ENCODE assay signal across 28 cellular contexts in genomic region chr19:17069249-17069648, GRCh38. TPM values are rescaled to one million over a fixed set of nuclear protein-coding genes. Genes with fewer than 3 reads are reported as not detected.
DNase-seq lines count a peak whose midpoint lies in the region; ATAC-seq, FAIRE-seq and TF ChIP-seq lines count a peak whose summit lies in the region.
"Had no signal": no experiment of that assay in that cellular context is flagged by ENCODE, and none has a peak within 500 bp of the region (broad histone marks: within the 10 kb centered on the region; RNA-seq: fewer than 3 reads in every experiment).

No MANE protein-coding gene starts in this region.

- H3K9me3 Mint-ChIP-seq in activated naive CD8-positive, alpha-beta T cell treated with anti-CD3 and anti-CD28 coated beads, Interleukin-2, amount 10 ng/mL, durations not matched to agents 7 days and 5 days = no peaks in the 10 kb centered on the region
- H3K9me3 Mint-ChIP-seq in activated naive CD8-positive, alpha-beta T cell treated with anti-CD3 and anti-CD28 coated beads, Interleukin-2, amount 50 U/mL, for 24 hours = no peaks in the 10 kb centered on the region
- H3K9me3 Mint-ChIP-seq: central memory CD8-positive, alpha-beta T cell; natural killer cell treated with Interleukin-12 subunit alpha and Interleukin-12 subunit beta and Interleukin-15 and Interleukin-18, amount 100 ng/mL, for 72 hours had no signal

- DNase-seq in activated naive CD8-positive, alpha-beta T cell treated with anti-CD3 and anti-CD28 coated beads, Interleukin-2, amount 10 ng/mL, durations not matched to agents 7 days and 5 days = no peak
- no peak for DNase-seq in activated naive CD8-positive, alpha-beta T cell treated with anti-CD3 and anti-CD28 coated beads, Interleukin-2, amount 50 U/mL, for 24 hours
- DNase-seq in NB4 (ENCODE audit: low read depth) = peak; percentile 26
- no peak for DNase-seq in H1 (ENCODE audit: low read depth in 1 of 2, low spot score in 2 of 2)
- DNase-seq in NCI-H226 = no peak
- DNase-seq in esophagus squamous epithelium (lab: John Stamatoyannopoulos, UW) = no peak
- no peak for DNase-seq in NCI-H345 (lab: John Stamatoyannopoulos, UW)
- DNase-seq: activated CD4-positive, alpha-beta T cell treated with anti-CD3 and anti-CD28 coated beads, Interleukin-2, amount 50 U/mL, for 4 hours; activated T-cell treated with anti-CD3 and anti-CD28 coated beads for 4 hours; aorta; dorsolateral prefrontal cortex; NCI-H1436; NCI-H524; NK-92 treated with Interleukin-12 subunit alpha and Interleukin-12 subunit beta, amount 100 ng/mL, for 24 hours; posterior cingulate gyrus; right lobe of liver; T-helper 2 cell; transverse colon had no signal

- no peak overlapping the region for H2BK20ac ChIP-seq in H1 (ENCODE audit: low read length)

- no peak overlapping the region for H3K56ac ChIP-seq in H1 (replicated peaks; ENCODE audit: insufficient read length, low read depth, low read length)

- H3K4me1 ChIP-seq in H1 (replicated peaks in 1 of 4; ENCODE audit: control insufficient read depth in 3 of 4, insufficient read depth in 4 of 4, low read length in 3 of 4) = peaks cover 0 to 6% (median 3%) of the 10 kb centered on the region in 4 experiments; a peak in 6 of 7 replicates
- peaks cover 6 to 17% (median 6%) of the 10 kb centered on the region in 3 donors for H3K4me1 ChIP-seq in esophagus squamous epithelium

- POLR2A ChIA-PET in activated naive CD8-positive, alpha-beta T cell treated with anti-CD3 and anti-CD28 coated beads, Interleukin-2, amount 10 ng/mL, durations not matched to agents 7 days and 5 days (lab: Charles Lee) = interaction anchor here (0.6 to 2.1 kb wide), 5 partner anchors 16 to 237 kb away, joined by 3 to 5 read pairs (median 4); partner anchors contain the start of genes ANKLE1 and OCEL1
- POLR2A ChIA-PET in H1 (lab: Charles Lee; ENCODE audit: partially characterized antibody) = interaction anchor here (0.6 to 1.8 kb wide), 7 partner anchors 9 to 400 kb away, joined by 3 to 6 read pairs (median 5); partner anchors contain the start of gene USE1

- H2BK5ac ChIP-seq in H1 (ENCODE audit: low read depth, low read length) = no peak overlapping the region

- peaks cover 46% of the 10 kb centered on the region for H3K36me3 Mint-ChIP-seq in activated naive CD8-positive, alpha-beta T cell treated with anti-CD3 and anti-CD28 coated beads, Interleukin-2, amount 10 ng/mL, durations not matched to agents 7 days and 5 days
- peaks cover 49% of the 10 kb centered on the region for H3K36me3 Mint-ChIP-seq in activated naive CD8-positive, alpha-beta T cell treated with anti-CD3 and anti-CD28 coated beads, Interleukin-2, amount 50 U/mL, for 24 hours (ENCODE audit: low read depth)

- no peak overlapping the region for H2AK5ac ChIP-seq in H1 (ENCODE audit: low read depth, low read length)

- H2BK12ac ChIP-seq in H1 (ENCODE audit: low read depth, low read length) = no peak overlapping the region

- H3K4me3 ChIP-seq in NB4 (ENCODE audit: low read depth, low read length) = no peak overlapping the region
- no peak overlapping the region for H3K4me3 ChIP-seq in H1 (ENCODE audit: extremely low read depth in 1 of 4, insufficient read depth in 2 of 4, low read depth in 3 of 4, low read length in 4 of 4)
- no peak overlapping the region for H3K4me3 ChIP-seq in esophagus squamous epithelium
- H3K4me3 ChIP-seq: A549, dorsolateral prefrontal cortex, heart left ventricle, right lobe of liver, SK-N-MC, transverse colon had no signal

- H4K91ac ChIP-seq in H1 (replicated peaks; ENCODE audit: insufficient read length, low read length) = no peak overlapping the region

- no peak overlapping the region for H4K5ac ChIP-seq in H1 (ENCODE audit: insufficient read length, low read depth, low read length)

- no peak overlapping the region for H3K9ac ChIP-seq in H1 (replicated peaks in 1 of 4; ENCODE audit: extremely low read depth in 1 of 4, low read depth in 3 of 4, low read length in 3 of 4)

- H3K9me3 ChIP-seq in H1 (ENCODE audit: insufficient read depth in 2 of 2, low read depth in 1 of 2, low read length in 1 of 2) (no peaks in the 10 kb centered on the region), esophagus squamous epithelium (no peaks in the 10 kb centered on the region)
- H3K9me3 ChIP-seq: A549, right lobe of liver, transverse colon had no signal

- H3K4ac ChIP-seq in H1 (replicated peaks; ENCODE audit: insufficient read length, low read depth, low read length) = no peak overlapping the region

- H3K4me2 ChIP-seq in H1 (ENCODE audit: insufficient read depth in 1 of 2, low read depth in 2 of 2, low read length in 2 of 2) = no peak overlapping the region
- H3K4me2 ChIP-seq: A549 had no signal

- peaks cover 0 to 30% of the 10 kb centered on the region in 2 experiments; a peak in 2 of 4 replicates for H3K79me2 ChIP-seq in H1 (ENCODE audit: control insufficient read depth in 1 of 2, insufficient read depth in 2 of 2, low read length in 2 of 2)

- TF ChIP-seq RAD21 in H1 (IDR thresholded peaks at IDR 0.05 in 1 of 2, conservative IDR thresholded peaks at IDR 0.05 in 1 of 2; ENCODE audit: low read depth in 2 of 2, low read length in 2 of 2) = peak; percentile 26 to 30; a peak in 2 of 4 replicates

- no peak overlapping the region for H2BK15ac ChIP-seq in H1 (ENCODE audit: low read length)

- TF ChIP-seq CTCF in NB4 (IDR thresholded peaks at IDR 0.05; ENCODE audit: low read depth, low read length) = peak; percentile 10
- TF ChIP-seq CTCF in H1 (IDR thresholded peaks at IDR 0.05; ENCODE audit: control extremely low read depth in 1 of 3, insufficient read depth in 1 of 3, low read depth in 1 of 3, low read length in 3 of 3) = peak in 2 of 3 experiments; percentile 41 to 52; a peak in 2 of 4 replicates
- no peak for TF ChIP-seq CTCF in esophagus squamous epithelium (IDR thresholded peaks at IDR 0.05)

- no peak overlapping the region for H3K23ac ChIP-seq in H1 (ENCODE audit: insufficient read length)

- no peaks in the 10 kb centered on the region for H3K27me3 ChIP-seq in H1 (replicated peaks in 1 of 4; ENCODE audit: control insufficient read depth in 3 of 4, extremely low read depth in 1 of 4, insufficient read depth in 3 of 4, low read length in 3 of 4)
- no peaks in the 10 kb centered on the region for H3K27me3 ChIP-seq in esophagus squamous epithelium
- H3K27me3 ChIP-seq: dorsolateral prefrontal cortex, heart left ventricle, right lobe of liver, transverse colon had no signal

- peaks cover 2% of the 10 kb centered on the region; the same call in 1 of the 2 replicates for H3K23me2 ChIP-seq in H1 (ENCODE audit: low read depth, low read length)

- no peak for TF ChIP-seq EP300 in H1 (IDR thresholded peaks at IDR 0.05; ENCODE audit: borderline replicate concordance in 1 of 2, low read depth in 2 of 2, low read length in 2 of 2)

- CTCF ChIA-PET in H1 (lab: Charles Lee; ENCODE audit: partially characterized antibody) = interaction anchor here (0.6 to 1.6 kb wide), 21 partner anchors 8 to 214 kb away, joined by 3 to 7 read pairs (median 3); no protein-coding TSS in a partner anchor

- no peak overlapping the region for H3K18ac ChIP-seq in H1 (ENCODE audit: extremely low read depth, low read length)

- peak overlapping the region; percentile 24 for H3K27ac Mint-ChIP-seq in activated naive CD8-positive, alpha-beta T cell treated with anti-CD3 and anti-CD28 coated beads, Interleukin-2, amount 10 ng/mL, durations not matched to agents 7 days and 5 days
- no peak overlapping the region for H3K27ac Mint-ChIP-seq in activated naive CD8-positive, alpha-beta T cell treated with anti-CD3 and anti-CD28 coated beads, Interleukin-2, amount 50 U/mL, for 24 hours
- H3K27ac Mint-ChIP-seq: B cell; natural killer cell treated with Interleukin-12 subunit alpha and Interleukin-12 subunit beta and Interleukin-15 and Interleukin-18, amount 100 ng/mL, for 72 hours had no signal

- TF ChIP-seq POLR2A in NB4 (IDR thresholded peaks at IDR 0.05; ENCODE audit: extremely low read depth, insufficient read length) = no peak
- no peak for TF ChIP-seq POLR2A in H1 (IDR thresholded peaks at IDR 0.05; ENCODE audit: control extremely low read depth in 1 of 2, low read depth in 2 of 2, low read length in 2 of 2)
- TF ChIP-seq POLR2A in esophagus squamous epithelium (IDR thresholded peaks at IDR 0.05) = no peak

- H3K14ac ChIP-seq in H1 (ENCODE audit: insufficient read length) = no peak overlapping the region

- H3K36me3 ChIP-seq in H1 (ENCODE audit: control insufficient read depth in 2 of 4, insufficient read depth in 4 of 4, low read length in 3 of 4) (peaks cover 3 to 31% (median 12%) of the 10 kb centered on the region in 4 experiments; a peak in 6 of 8 replicates), esophagus squamous epithelium (peaks cover 0 to 36% (median 0%) of the 10 kb centered on the region in 3 donors)

- H2AFZ ChIP-seq in H1 (ENCODE audit: low read length) = no peak overlapping the region

- peaks cover 12 to 17% of the 10 kb centered on the region in 2 experiments for H4K20me1 ChIP-seq in H1 (replicated peaks in 1 of 2; ENCODE audit: control insufficient read depth in 1 of 2, insufficient read depth in 2 of 2, low read length in 2 of 2)

- H3K27ac ChIP-seq in H1 (ENCODE audit: low read depth, low read length) (no peak overlapping the region), esophagus squamous epithelium (no peak overlapping the region)
- H3K27ac ChIP-seq: A549, dorsolateral prefrontal cortex, heart left ventricle, right lobe of liver, SK-N-MC, transverse colon, VCaP had no signal

- no peak for ATAC-seq in activated naive CD8-positive, alpha-beta T cell treated with anti-CD3 and anti-CD28 coated beads, Interleukin-2, amount 10 ng/mL, durations not matched to agents 7 days and 5 days (ENCODE audit: low read depth)
- ATAC-seq in activated naive CD8-positive, alpha-beta T cell treated with anti-CD3 and anti-CD28 coated beads, Interleukin-2, amount 50 U/mL, for 24 hours = no peak
- no peak for ATAC-seq in HG03432 (IDR thresholded peaks at IDR 0.05; ENCODE audit: unreplicated experiment)
- ATAC-seq: A549; heart left ventricle; natural killer cell treated with Interleukin-12 subunit alpha and Interleukin-12 subunit beta and Interleukin-15 and Interleukin-18, amount 100 ng/mL, for 72 hours; right lobe of liver had no signal

- H3K4me1 Mint-ChIP-seq in activated naive CD8-positive, alpha-beta T cell treated with anti-CD3 and anti-CD28 coated beads, Interleukin-2, amount 10 ng/mL, durations not matched to agents 7 days and 5 days = peaks cover 50% of the 10 kb centered on the region
- peaks cover 55% of the 10 kb centered on the region for H3K4me1 Mint-ChIP-seq in activated naive CD8-positive, alpha-beta T cell treated with anti-CD3 and anti-CD28 coated beads, Interleukin-2, amount 50 U/mL, for 24 hours

- no peak overlapping the region for H3K4me3 Mint-ChIP-seq in activated naive CD8-positive, alpha-beta T cell treated with anti-CD3 and anti-CD28 coated beads, Interleukin-2, amount 10 ng/mL, durations not matched to agents 7 days and 5 days
- no peak overlapping the region for H3K4me3 Mint-ChIP-seq in activated naive CD8-positive, alpha-beta T cell treated with anti-CD3 and anti-CD28 coated beads, Interleukin-2, amount 50 U/mL, for 24 hours
- H3K4me3 Mint-ChIP-seq: B cell; central memory CD8-positive, alpha-beta T cell; natural killer cell treated with Interleukin-12 subunit alpha and Interleukin-12 subunit beta and Interleukin-15 and Interleukin-18, amount 100 ng/mL, for 72 hours had no signal

- peaks cover 13% of the 10 kb centered on the region for H3K79me1 ChIP-seq in H1 (ENCODE audit: low read depth, low read length)

- no peak overlapping the region for H4K8ac ChIP-seq in H1 (ENCODE audit: extremely low read depth, insufficient read depth, low read length)

- no peaks in the 10 kb centered on the region for H3K27me3 Mint-ChIP-seq in activated naive CD8-positive, alpha-beta T cell treated with anti-CD3 and anti-CD28 coated beads, Interleukin-2, amount 10 ng/mL, durations not matched to agents 7 days and 5 days
- H3K27me3 Mint-ChIP-seq in activated naive CD8-positive, alpha-beta T cell treated with anti-CD3 and anti-CD28 coated beads, Interleukin-2, amount 50 U/mL, for 24 hours = no peaks in the 10 kb centered on the region
- H3K27me3 Mint-ChIP-seq: B cell; central memory CD8-positive, alpha-beta T cell; natural killer cell treated with Interleukin-12 subunit alpha and Interleukin-12 subunit beta and Interleukin-15 and Interleukin-18, amount 100 ng/mL, for 72 hours had no signal

- no peak overlapping the region for H2BK120ac ChIP-seq in H1 (replicated peaks; ENCODE audit: low read depth, low read length)

- 77% methylated on average over 6 of the region's 8 CpGs; no CpG with 5 or more reads in 1 of the 2 experiments for WGBS in H1 (ENCODE audit: extremely low coverage in 1 of 2, insufficient coverage in 1 of 2, insufficient read length in 1 of 2, insufficient replicate concordance in 2 of 2, low coverage in 1 of 2, low lambda C conversion rate in 2 of 2, missing lambda C conversion rate in 1 of 2), 2 experiments
- WGBS in esophagus squamous epithelium, 2 donors = 75 to 88% methylated on average over 4 to 5 of the region's 8 CpGs

- intact Hi-C loops in esophagus squamous epithelium (cut with DNase I) = loop anchor here (5.0 kb wide), 1 partner anchor 213 kb away; the partner anchor contains the start of gene ANKLE1

- FAIRE-seq in H1 (lab: Jason Lieb, UNC) = no peak
- FAIRE-seq: A549 had no signal

RNA-seq across cellular contexts. Expression of gene HAUS8, which starts 6.0 kb away (rescaled TPM):
- 10 to 100 TPM; 50.7 to 51.7 TPM for total RNA-seq in activated naive CD8-positive, alpha-beta T cell treated with anti-CD3 and anti-CD28 coated beads, Interleukin-2, amount 10 ng/mL, durations not matched to agents 7 days and 5 days
- 23.2 and 23.5 TPM in 2 replicates for total RNA-seq in H1 (2021; fragmentation: NEBNext Ultra II Directional; extraction: Animal tissue kit (Norgen Biotek cat#: 25700))
- polyA plus RNA-seq in H1 (2011; rRNA removed) = 18.4 and 18.9 TPM in 2 replicates
- polyA plus RNA-seq in H1 (2011; cell fraction: cytosol; rRNA removed) = 20.5 TPM
- polyA plus RNA-seq in H1 (2011; cell fraction: nucleus; rRNA removed) = 27.7 TPM
- 19.8 to 25.4 TPM (median 24.1 TPM) in 4 replicates for polyA plus RNA-seq in H1 (2012, experiment 1 of 2)
- polyA plus RNA-seq in H1 (2012, experiment 2 of 2) = 10.9 TPM
- 23.0 TPM for polyA plus RNA-seq in H1 (2013, experiment 1 of 2)
- 24.3 TPM for polyA plus RNA-seq in H1 (2013, experiment 2 of 2)
- polyA minus RNA-seq in H1 (2011; rRNA and poly(A)+ RNA removed) = 9.2 and 17.3 TPM in 2 replicates
- 8.3 TPM for polyA minus RNA-seq in H1 (2011; cell fraction: cytosol; rRNA and poly(A)+ RNA removed)
- 11.8 TPM for polyA minus RNA-seq in H1 (2011; cell fraction: nucleus; rRNA and poly(A)+ RNA removed)
- total RNA-seq in esophagus squamous epithelium = 1 to 10 TPM; 3.0 to 5.8 (median 3.2) TPM

RNA-seq across cellular contexts. Expression of gene MYO9B, which starts 6.3 kb away (rescaled TPM):
- total RNA-seq in activated naive CD8-positive, alpha-beta T cell treated with anti-CD3 and anti-CD28 coated beads, Interleukin-2, amount 10 ng/mL, durations not matched to agents 7 days and 5 days = 100 to 1,000 TPM; 275 to 285 TPM
- 76.8 and 77.1 TPM in 2 replicates for total RNA-seq in H1 (2021; fragmentation: NEBNext Ultra II Directional; extraction: Animal tissue kit (Norgen Biotek cat#: 25700))
- 27.6 and 40.0 TPM in 2 replicates for polyA plus RNA-seq in H1 (2011; rRNA removed)
- 26.7 TPM for polyA plus RNA-seq in H1 (2011; cell fraction: cytosol; rRNA removed)
- 102 TPM for polyA plus RNA-seq in H1 (2011; cell fraction: nucleus; rRNA removed)
- 43.2 to 61.2 TPM (median 54.2 TPM) in 4 replicates for polyA plus RNA-seq in H1 (2012, experiment 1 of 2)
- polyA plus RNA-seq in H1 (2012, experiment 2 of 2) = 37.9 TPM
- polyA plus RNA-seq in H1 (2013, experiment 1 of 2) = 33.9 TPM
- polyA plus RNA-seq in H1 (2013, experiment 2 of 2) = 30.2 TPM
- polyA minus RNA-seq in H1 (2011; rRNA and poly(A)+ RNA removed) = 51.3 and 52.3 TPM in 2 replicates
- 53.7 TPM for polyA minus RNA-seq in H1 (2011; cell fraction: cytosol; rRNA and poly(A)+ RNA removed)
- polyA minus RNA-seq in H1 (2011; cell fraction: nucleus; rRNA and poly(A)+ RNA removed) = 45.4 TPM
- total RNA-seq in esophagus squamous epithelium = 10 to 100 TPM; 25.5 to 60.5 (median 39.5) TPM

RNA-seq across cellular contexts. Expression of gene CPAMD8, which starts 42.6 kb away (rescaled TPM):
- under 1 TPM; 0.42 to 0.68 TPM for total RNA-seq in activated naive CD8-positive, alpha-beta T cell treated with anti-CD3 and anti-CD28 coated beads, Interleukin-2, amount 10 ng/mL, durations not matched to agents 7 days and 5 days
- total RNA-seq in H1 (2021; fragmentation: NEBNext Ultra II Directional; extraction: Animal tissue kit (Norgen Biotek cat#: 25700)) = 9.2 and 11.1 TPM in 2 replicates
- 6.1 and 11.2 TPM in 2 replicates for polyA plus RNA-seq in H1 (2011; rRNA removed)
- polyA plus RNA-seq in H1 (2011; cell fraction: cytosol; rRNA removed) = 8.1 TPM
- polyA plus RNA-seq in H1 (2011; cell fraction: nucleus; rRNA removed) = 28.3 TPM
- 5.0 to 9.0 TPM (median 7.1 TPM) in 4 replicates for polyA plus RNA-seq in H1 (2012, experiment 1 of 2)
- 4.6 TPM for polyA plus RNA-seq in H1 (2012, experiment 2 of 2)
- polyA plus RNA-seq in H1 (2013, experiment 1 of 2) = 6.6 TPM
- polyA plus RNA-seq in H1 (2013, experiment 2 of 2) = 6.1 TPM
- 9.4 and 10.3 TPM in 2 replicates for polyA minus RNA-seq in H1 (2011; rRNA and poly(A)+ RNA removed)
- polyA minus RNA-seq in H1 (2011; cell fraction: cytosol; rRNA and poly(A)+ RNA removed) = 6.2 TPM
- 13.3 TPM for polyA minus RNA-seq in H1 (2011; cell fraction: nucleus; rRNA and poly(A)+ RNA removed)
- 1 to 10 TPM in 3 of 4 donors, under 1 TPM in 1; 0.72 to 8.2 (median 4.0) TPM for total RNA-seq in esophagus squamous epithelium
- total RNA-seq: Daoy, M059J had no signal

Comparison
In these comparisons a context has a peak if more than half of its experiments do, and no peak if none do; other contexts are left out.
1. CTCF ChIP-seq: peak in NB4 (single experiment) and H1 (2 of 3); none in esophagus squamous epithelium (0 of 6).